Comparison of ENCODE assay signal across 7 cellular contexts in genomic region chr1:232629250-232630046, GRCh38. TPM values are rescaled to one million over a fixed set of nuclear protein-coding genes. Genes with fewer than 3 reads are reported as not detected.
DNase-seq lines count a peak whose midpoint lies in the region; ATAC-seq and TF ChIP-seq lines count a peak whose summit lies in the region.

No MANE protein-coding gene starts in this region.

- no peak overlapping the region for H3K27ac ChIP-seq in osteoblast (ENCODE audit: low read depth, low read length)

- H3K4me1 ChIP-seq in osteoblast (ENCODE audit: insufficient read depth, low read length): peaks cover 23% of the 10 kb centered on the region

- H3K9me3 ChIP-seq in osteoblast (ENCODE audit: low read depth, low read length): no peaks in the 10 kb centered on the region

- H2AFZ ChIP-seq in osteoblast (ENCODE audit: low read length): peak overlapping the region; percentile 39

- H3K4me2 ChIP-seq in osteoblast (ENCODE audit: insufficient read depth, low read length): peak overlapping the region; percentile 80

- DNase-seq in GOT3 (lab: John Stamatoyannopoulos, UW) (peak; percentile 45), M059J (ENCODE audit: low read depth) (peak; percentile 48), globus pallidus (ENCODE audit: low spot score) (peak; percentile 53), osteoblast (ENCODE audit: insufficient read length, low spot score, missing footprints) (no peak), NCI-H1930 (lab: John Stamatoyannopoulos, UW) (no peak)
- DNase-seq in activated T-cell treated with anti-CD3 and anti-CD28 coated beads, Interleukin-2, amount 50 U/mL, for 48 hours: peak; percentile 49 to 55

- peaks cover 27% of the 10 kb centered on the region for H3K27me3 ChIP-seq in osteoblast (ENCODE audit: insufficient read depth, low read length)

- no peak for TF ChIP-seq CTCF in osteoblast (IDR thresholded peaks at IDR 0.05; ENCODE audit: extremely low read depth, low read depth, low read length)

- H4K20me1 ChIP-seq in osteoblast (ENCODE audit: insufficient read depth, low read length): no peaks in the 10 kb centered on the region

- H3K4me3 ChIP-seq in osteoblast (ENCODE audit: insufficient read depth, low read length): peak overlapping the region; percentile 72

- ATAC-seq in GM18498 (IDR thresholded peaks at IDR 0.05; ENCODE audit: unreplicated experiment): peak; percentile 60

- H3K36me3 ChIP-seq in osteoblast (ENCODE audit: insufficient read depth, low read length): no peaks in the 10 kb centered on the region

- H3K79me2 ChIP-seq in osteoblast (ENCODE audit: insufficient read depth, low read length): no peaks in the 10 kb centered on the region

RNA-seq across cellular contexts. Expression of gene SIPA1L2, which starts 0.5 kb away (rescaled TPM):
- 25.5 and 45.0 TPM in 2 replicates for total RNA-seq in M059J (2014; rRNA removed; shearing (Covaris generic))
- total RNA-seq in osteoblast: 6.9 and 8.0 TPM in 2 replicates

Comparison
In these comparisons a context has a peak if more than half of its experiments do, and no peak if none do; other contexts are left out.
1. DNase-seq: peak in GOT3 (single experiment), M059J (single experiment), activated T-cell treated with anti-CD3 and anti-CD28 coated beads, Interleukin-2, amount 50 U/mL, for 48 hours (2 of 2) and globus pallidus (single experiment); none in osteoblast (single experiment) and NCI-H1930 (0 of 2).